Comparison of ENCODE assay signal across 23 cellular contexts in genomic region chr10:112507988-112508387, GRCh38.
"Had no signal": no experiment of that assay in that cellular context is flagged by ENCODE, and none has a peak within 500 bp of the region (broad histone marks: within the 10 kb centered on the region; RNA-seq: fewer than 3 reads in every experiment).

No MANE protein-coding gene starts in this region.

- H3K4me3 Mint-ChIP-seq: activated CD8-positive, alpha-beta T cell treated with anti-CD3 and anti-CD28 coated beads for 36 hours; activated T-cell treated with anti-CD3 and anti-CD28 coated beads, Interleukin-2, amount 50 U/mL, for 4 hours; activated T-helper 17 cell treated with anti-CD3 and anti-CD28 coated beads, Interleukin-2, amount 50 U/mL, for 72 hours; endodermal cell; naive thymus-derived CD4-positive, alpha-beta T cell; neural crest cell; type B pancreatic cell had no signal

- H3K27ac ChIP-seq: breast epithelium, epithelial cell of prostate, left ventricle myocardium inferior, right lobe of liver, thoracic aorta, uterus had no signal

- H3K27me3 Mint-ChIP-seq: activated CD8-positive, alpha-beta T cell treated with anti-CD3 and anti-CD28 coated beads for 36 hours; activated T-helper 17 cell treated with anti-CD3 and anti-CD28 coated beads, Interleukin-2, amount 50 U/mL, for 72 hours; naive thymus-derived CD4-positive, alpha-beta T cell; type B pancreatic cell had no signal

- H3K9me3 ChIP-seq: breast epithelium, left ventricle myocardium inferior, right lobe of liver, thoracic aorta, uterus had no signal

- H3K4me1 Mint-ChIP-seq: endodermal cell had no signal

- H3K4me3 ChIP-seq: breast epithelium, left ventricle myocardium inferior, lung, right lobe of liver, thoracic aorta, uterus had no signal

- H3K27me3 ChIP-seq: breast epithelium, right lobe of liver, uterus had no signal

- H3K4me1 ChIP-seq: breast epithelium, right lobe of liver, uterus had no signal

- ATAC-seq: activated CD8-positive, alpha-beta T cell treated with anti-CD3 and anti-CD28 coated beads for 36 hours; activated T-cell treated with anti-CD3 and anti-CD28 coated beads, Interleukin-2, amount 50 U/mL, for 4 hours; activated T-helper 17 cell treated with anti-CD3 and anti-CD28 coated beads, Interleukin-2, amount 50 U/mL, for 72 hours; naive thymus-derived CD4-positive, alpha-beta T cell; right lobe of liver had no signal

- H3K9me3 Mint-ChIP-seq: activated CD8-positive, alpha-beta T cell treated with anti-CD3 and anti-CD28 coated beads for 36 hours; activated T-cell treated with anti-CD3 and anti-CD28 coated beads, Interleukin-2, amount 50 U/mL, for 4 hours; endodermal cell; neural crest cell; type B pancreatic cell had no signal

- DNase-seq: activated CD4-positive, alpha-beta T cell treated with anti-CD3 and anti-CD28 coated beads for 1 hour; activated CD4-positive, alpha-beta T cell treated with anti-CD3 and anti-CD28 coated beads, Interleukin-2, amount 50 U/mL, for 1 hour; activated CD8-positive, alpha-beta T cell treated with anti-CD3 and anti-CD28 coated beads for 36 hours; activated gamma-delta T cell treated with Interleukin-2 at 50 U/mL for 16 hours; activated naive CD4-positive, alpha-beta T cell treated with anti-CD3 and anti-CD28 coated beads, Interleukin-2, amount 50 U/mL, for 16 hours; activated T-cell treated with anti-CD3 and anti-CD28 coated beads, Interleukin-2, amount 50 U/mL, for 4 hours; amniotic stem cell; central memory CD4-positive, alpha-beta T cell; endodermal cell; left ventricle myocardium inferior; naive thymus-derived CD4-positive, alpha-beta T cell; right lobe of liver; stimulated activated CD4-positive, alpha-beta T cell treated with anti-CD3 and anti-CD28 coated beads, Interleukin-2, amount 100 ng/mL, for 48 hours; stimulated activated naive CD4-positive, alpha-beta T cell treated with Interleukin-2 at 50 U/mL for 16 hours; T-helper 2 cell; uterus had no signal

- H3K27ac Mint-ChIP-seq: activated CD8-positive, alpha-beta T cell treated with anti-CD3 and anti-CD28 coated beads for 36 hours; activated T-helper 17 cell treated with anti-CD3 and anti-CD28 coated beads, Interleukin-2, amount 50 U/mL, for 72 hours; endodermal cell; type B pancreatic cell had no signal

- H3K36me3 ChIP-seq: breast epithelium, left ventricle myocardium inferior, right lobe of liver, thoracic aorta, uterus had no signal
